Comparison of ENCODE assay signal across 8 cellular contexts in genomic region chr7:601573-602340, GRCh38.
DNase-seq lines count a peak whose midpoint lies in the region; ATAC-seq and TF ChIP-seq lines count a peak whose summit lies in the region.

No MANE protein-coding gene starts in this region.

- peak; percentile 40 for ATAC-seq in GM19043 (IDR thresholded peaks at IDR 0.05; ENCODE audit: low read depth, unreplicated experiment)
- ATAC-seq in SK-N-SH treated with all-trans-retinoic acid at 6 μM for 48 hours, result no peak

- DNase-seq in HK-2 (ENCODE audit: unreplicated experiment), result peak; percentile 11
- peak; percentile 95 to 96 for DNase-seq in activated T-cell treated with anti-CD3 and anti-CD28 coated beads, Interleukin-2, amount 50 U/mL, for 48 hours
- peak; percentile 54 for DNase-seq in hepatic stellate cell (ENCODE audit: low spot score)
- DNase-seq in stimulated activated CD4-positive, alpha-beta T cell treated with anti-CD3 and anti-CD28 coated beads, TNF-alpha, amount 100 ng/mL, for 24 hours (ENCODE audit: low read depth in 3 of 3), result peak; percentile 82 to 95 (median 88)
- DNase-seq in DMS53 (lab: John Stamatoyannopoulos, UW), result no peak
- no peak for DNase-seq in retina

TF ChIP-seq in SK-N-SH treated with all-trans-retinoic acid at 6 μM for 48 hours, 23 proteins besides CTCF, POLR2A, EP300 and RAD21:
- TF ChIP-seq ZNF565 (CRISPR knock-in tag; conservative IDR thresholded peaks at IDR 0.05; ENCODE audit: low read depth) (no peak), SNAI2 (CRISPR knock-in tag; IDR thresholded peaks at IDR 0.05) (no peak), ISL1 (CRISPR knock-in tag; IDR thresholded peaks at IDR 0.05) (no peak), OSR1 (CRISPR knock-in tag; IDR thresholded peaks at IDR 0.05) (no peak), CSRNP3 (CRISPR knock-in tag; IDR thresholded peaks at IDR 0.05) (no peak)

Comparison
In these comparisons a context has a peak if more than half of its experiments do, and no peak if none do; other contexts are left out.
1. DNase-seq: peak in HK-2 (single experiment), activated T-cell treated with anti-CD3 and anti-CD28 coated beads, Interleukin-2, amount 50 U/mL, for 48 hours (2 of 2), hepatic stellate cell (single experiment) and stimulated activated CD4-positive, alpha-beta T cell treated with anti-CD3 and anti-CD28 coated beads, TNF-alpha, amount 100 ng/mL, for 24 hours (3 of 3); none in DMS53 (single experiment) and retina (single experiment).